In genomic region chr12:79187032-79187431, GRCh38 we compare ENCODE assay signal across 17 cellular contexts.
DNase-seq lines count a peak whose midpoint lies in the region; ATAC-seq, FAIRE-seq and TF ChIP-seq lines count a peak whose summit lies in the region.
"Had no signal": no experiment of that assay in that cellular context is flagged by ENCODE, and none has a peak within 500 bp of the region (broad histone marks: within the 10 kb centered on the region; RNA-seq: fewer than 3 reads in every experiment).

No MANE protein-coding gene starts in this region.

- peaks cover 67% of the 10 kb centered on the region for H3K4me1 ChIP-seq in A673 (ENCODE audit: insufficient read depth, low read length, poor library complexity, severe bottlenecking)
- H3K4me1 ChIP-seq: vagina had no signal

- intact Hi-C loops in A673 (cut with micrococcal nuclease; ENCODE audit: unreplicated experiment), result loop anchor here (10.0 kb wide), 1 partner anchor 252 kb away; no protein-coding TSS in a partner anchor

- DNase-seq in A673 (ENCODE audit: low spot score), result peak; percentile 44
- peak; percentile 92 for DNase-seq in NCI-H1092 treated with DMSO at 0.1 percent for 48 hours (lab: John Stamatoyannopoulos, UW)
- DNase-seq in NCI-H2171 treated with DMSO at 0.1 percent for 48 hours (lab: John Stamatoyannopoulos, UW), result peak; percentile 88
- DNase-seq in caudate nucleus (lab: John Stamatoyannopoulos, UW), result peak in 2 of 61 donors; percentile 19 to 76
- no peak for DNase-seq in iPS-NIHi7 (ENCODE audit: extremely low spot score)
- no peak for DNase-seq in T-helper 1 cell
- DNase-seq in GM12891 (ENCODE audit: insufficient read length, low spot score), result no peak
- DNase-seq: activated CD4-positive, alpha-beta T cell treated with anti-CD3 and anti-CD28 coated beads, Interleukin-2, amount 50 U/mL, for 4 hours; activated T-cell treated with anti-CD3 and anti-CD28 coated beads, Interleukin-2, amount 50 U/mL, for 1 hour; CD4-positive, alpha-beta memory T cell; foreskin melanocyte; NCI-H526; ovary; RPMI8226; stimulated activated CD4-positive, alpha-beta T cell treated with anti-CD3 and anti-CD28 coated beads, Interleukin-2, amount 100 ng/mL, for 48 hours had no signal

- no peak for FAIRE-seq in GM12891 (lab: Jason Lieb, UNC)

- TF ChIP-seq CTCF in A673 (conservative IDR thresholded peaks at IDR 0.05; ENCODE audit: low read depth, low read length), result no peak

- POLR2A ChIA-PET in A673 (lab: Charles Lee; ENCODE audit: low non-redundant PET), result no interaction called here

- H3K4me3 ChIP-seq in A673 (ENCODE audit: low read depth, low read length, poor library complexity, severe bottlenecking), result no peak overlapping the region
- H3K4me3 ChIP-seq: ovary, vagina had no signal

- ATAC-seq in HG02763 (IDR thresholded peaks at IDR 0.05; ENCODE audit: unreplicated experiment), result no peak

- no peaks in the 10 kb centered on the region for H3K27me3 ChIP-seq in A673 (replicated peaks; ENCODE audit: insufficient read depth, low read depth, low read length, poor library complexity)
- H3K27me3 ChIP-seq: ovary, vagina had no signal

- H3K27ac ChIP-seq in A673 (ENCODE audit: low read depth, low read length, poor library complexity, severe bottlenecking), result no peak overlapping the region
- peak overlapping the region; percentile 11 for H3K27ac ChIP-seq in caudate nucleus (ENCODE audit: low read depth, low read length)
- H3K27ac ChIP-seq: ovary, vagina had no signal

- no peaks in the 10 kb centered on the region for H3K36me3 ChIP-seq in A673 (ENCODE audit: insufficient read depth, low read length, poor library complexity, severe bottlenecking)
- H3K36me3 ChIP-seq: ovary, vagina had no signal

- BruUV-seq in A673 (replicated peaks; lab: Mats Ljungman, UMichigan), result no TSS peak

- CTCF ChIA-PET in A673 (lab: Charles Lee), result no interaction called here

- H3K9me3 ChIP-seq in A673 (ENCODE audit: low read depth, low read length, poor library complexity, severe bottlenecking), result no peaks in the 10 kb centered on the region
- H3K9me3 ChIP-seq: ovary, vagina had no signal

- no peak for TF ChIP-seq POLR2A in GM12891 (IDR thresholded peaks at IDR 0.05; ENCODE audit: low read depth, low read length)

TF ChIP-seq in GM12891, 5 proteins besides CTCF, POLR2A, EP300 and RAD21:
- TF ChIP-seq SPI1 (IDR thresholded peaks at IDR 0.05; ENCODE audit: low read depth, low read length) (no peak), TAF1 (IDR thresholded peaks at IDR 0.05; ENCODE audit: low read depth, low read length) (no peak), POU2F2 (IDR thresholded peaks at IDR 0.05; ENCODE audit: low read depth, low read length) (no peak), POLR2AphosphoS5 (IDR thresholded peaks at IDR 0.05; ENCODE audit: low read depth, low read length) (no peak), PAX5 (IDR thresholded peaks at IDR 0.05; ENCODE audit: insufficient read depth, low read length, severe bottlenecking) (no peak)

Comparison
In these comparisons a context has a peak if more than half of its experiments do, and no peak if none do; other contexts are left out.
1. DNase-seq: peak in A673 (single experiment), NCI-H1092 treated with DMSO at 0.1 percent for 48 hours (single experiment) and NCI-H2171 treated with DMSO at 0.1 percent for 48 hours (single experiment); none in iPS-NIHi7 (single experiment), T-helper 1 cell (0 of 5) and GM12891 (single experiment).